ENCODE assay signal across 19 cellular contexts in genomic region chr16:35208001-35208935, GRCh38.
A peak's percentile ranks its signal among the peaks of the same experiment; 100 is the strongest.
DNase-seq lines count a peak whose midpoint lies in the region; ATAC-seq and TF ChIP-seq lines count a peak whose summit lies in the region.
"Had no signal": no experiment of that assay in that cellular context is flagged by ENCODE, and none has a peak within 500 bp of the region (broad histone marks: within the 10 kb centered on the region; RNA-seq: fewer than 3 reads in every experiment).

No MANE protein-coding gene starts in this region.

- peak; percentile 24 for ATAC-seq in stimulated activated effector memory CD8-positive, alpha-beta T cell treated with anti-CD3 and anti-CD28 coated beads, Interleukin-12 subunit alpha, Interleukin-12 subunit beta, amount 100 ng/mL, for 72 hours
- ATAC-seq in HG03378 (IDR thresholded peaks at IDR 0.05; ENCODE audit: unreplicated experiment): no peak
- ATAC-seq: GM12878 had no signal

- H3K27ac ChIP-seq in coronary artery: no peak overlapping the region
- H3K27ac ChIP-seq: 22Rv1, BLaER1, RWPE1, SK-N-MC had no signal

- peaks cover 18% of the 10 kb centered on the region for H3K9me3 Mint-ChIP-seq in stimulated activated effector memory CD8-positive, alpha-beta T cell treated with anti-CD3 and anti-CD28 coated beads, Interleukin-12 subunit alpha, Interleukin-12 subunit beta, amount 100 ng/mL, for 72 hours

- H3K4me3 Mint-ChIP-seq in stimulated activated effector memory CD8-positive, alpha-beta T cell treated with anti-CD3 and anti-CD28 coated beads, Interleukin-12 subunit alpha, Interleukin-12 subunit beta, amount 100 ng/mL, for 72 hours: no peak overlapping the region

- DNase-seq in NCI-H1436 (lab: John Stamatoyannopoulos, UW) (peak; percentile 13), NCI-H1436 treated with DMSO at 0.1 percent for 48 hours (lab: John Stamatoyannopoulos, UW) (no peak), NCI-H1930 (lab: John Stamatoyannopoulos, UW) (peak; percentile 51), coronary artery (ENCODE audit: low spot score) (peak; percentile 62), SKM-1 (lab: John Stamatoyannopoulos, UW; ENCODE audit: unreplicated experiment) (no peak), inferior parietal cortex (ENCODE audit: extremely low spot score) (no peak)
- no peak for DNase-seq in stimulated activated effector memory CD8-positive, alpha-beta T cell treated with anti-CD3 and anti-CD28 coated beads, Interleukin-12 subunit alpha, Interleukin-12 subunit beta, amount 100 ng/mL, for 72 hours (ENCODE audit: low spot score in 2 of 2)
- DNase-seq: DMS153, NCI-H1048, NCI-H1694, OCI-M1 had no signal

- no peaks in the 10 kb centered on the region for H3K4me1 Mint-ChIP-seq in stimulated activated effector memory CD8-positive, alpha-beta T cell treated with anti-CD3 and anti-CD28 coated beads, Interleukin-12 subunit alpha, Interleukin-12 subunit beta, amount 100 ng/mL, for 72 hours
- H3K4me1 Mint-ChIP-seq: IgD-negative memory B cell had no signal

- H3K4me3 ChIP-seq in coronary artery: no peak overlapping the region
- H3K4me3 ChIP-seq: BLaER1, GM12878, HAP-1, SK-N-MC had no signal

- no peak for TF ChIP-seq CTCF in coronary artery (IDR thresholded peaks at IDR 0.05)

- no peaks in the 10 kb centered on the region for H3K36me3 Mint-ChIP-seq in stimulated activated effector memory CD8-positive, alpha-beta T cell treated with anti-CD3 and anti-CD28 coated beads, Interleukin-12 subunit alpha, Interleukin-12 subunit beta, amount 100 ng/mL, for 72 hours
- H3K36me3 Mint-ChIP-seq: IgD-negative memory B cell had no signal

- no peak overlapping the region for H3K27ac Mint-ChIP-seq in stimulated activated effector memory CD8-positive, alpha-beta T cell treated with anti-CD3 and anti-CD28 coated beads, Interleukin-12 subunit alpha, Interleukin-12 subunit beta, amount 100 ng/mL, for 72 hours
- H3K27ac Mint-ChIP-seq: IgD-negative memory B cell had no signal

Comparison
In these comparisons a context has a peak if more than half of its experiments do, and no peak if none do; other contexts are left out.
1. DNase-seq: peak in NCI-H1436 (single experiment), NCI-H1930 (2 of 2) and coronary artery (single experiment); none in NCI-H1436 treated with DMSO at 0.1 percent for 48 hours (single experiment), stimulated activated effector memory CD8-positive, alpha-beta T cell treated with anti-CD3 and anti-CD28 coated beads, Interleukin-12 subunit alpha, Interleukin-12 subunit beta, amount 100 ng/mL, for 72 hours (0 of 2), SKM-1 (single experiment) and inferior parietal cortex (single experiment).